Comparison of ENCODE assay signal across 1 cellular context in the genomic region with DNA sequence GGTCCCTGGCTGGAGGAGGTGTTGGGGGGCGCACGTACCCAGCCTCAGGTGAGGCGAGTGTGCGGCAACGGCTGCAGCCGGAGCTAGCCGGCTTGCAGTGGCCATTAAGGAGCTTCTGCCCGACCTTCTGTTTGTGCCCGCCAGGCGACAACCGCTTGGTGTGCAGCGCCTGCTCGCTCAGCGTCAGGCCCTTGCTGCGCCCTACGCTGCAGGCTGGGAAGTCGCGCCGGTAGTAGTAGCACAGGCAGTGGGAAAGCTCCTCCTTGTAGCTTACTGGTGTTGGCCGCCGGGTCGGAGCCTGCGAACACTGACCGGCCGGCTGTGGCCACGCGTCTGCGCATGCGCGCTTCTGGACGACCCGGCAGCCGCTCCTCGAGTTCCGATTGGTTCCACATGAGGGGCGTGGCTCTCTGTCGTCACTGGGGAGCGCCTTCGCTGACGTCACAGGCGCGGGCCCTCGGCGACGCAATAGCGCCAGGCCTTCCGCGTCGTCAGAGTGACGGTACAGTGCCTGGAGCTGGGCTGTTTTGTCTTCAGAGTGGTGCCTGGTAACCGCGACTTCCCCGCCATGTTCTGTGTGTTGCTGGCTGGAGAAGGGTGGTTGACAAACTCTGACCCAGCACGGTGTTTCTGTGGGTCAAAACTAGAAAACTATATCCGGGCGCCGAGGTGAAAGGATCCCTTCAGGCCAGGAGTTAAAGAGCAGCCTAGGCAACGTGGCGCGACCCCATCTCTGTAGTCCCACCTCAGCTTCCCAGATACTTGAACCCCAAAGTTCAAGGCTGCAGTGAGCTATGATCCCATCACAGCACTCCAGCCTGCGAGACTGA.
TF ChIP-seq lines count a peak whose summit lies in the region.

No MANE protein-coding gene starts in this region.

TF ChIP-seq in HepG2, 621 proteins besides CTCF, POLR2A, EP300 and RAD21 (continued from another document and continues in another):
- TF ChIP-seq, protein P1, sequence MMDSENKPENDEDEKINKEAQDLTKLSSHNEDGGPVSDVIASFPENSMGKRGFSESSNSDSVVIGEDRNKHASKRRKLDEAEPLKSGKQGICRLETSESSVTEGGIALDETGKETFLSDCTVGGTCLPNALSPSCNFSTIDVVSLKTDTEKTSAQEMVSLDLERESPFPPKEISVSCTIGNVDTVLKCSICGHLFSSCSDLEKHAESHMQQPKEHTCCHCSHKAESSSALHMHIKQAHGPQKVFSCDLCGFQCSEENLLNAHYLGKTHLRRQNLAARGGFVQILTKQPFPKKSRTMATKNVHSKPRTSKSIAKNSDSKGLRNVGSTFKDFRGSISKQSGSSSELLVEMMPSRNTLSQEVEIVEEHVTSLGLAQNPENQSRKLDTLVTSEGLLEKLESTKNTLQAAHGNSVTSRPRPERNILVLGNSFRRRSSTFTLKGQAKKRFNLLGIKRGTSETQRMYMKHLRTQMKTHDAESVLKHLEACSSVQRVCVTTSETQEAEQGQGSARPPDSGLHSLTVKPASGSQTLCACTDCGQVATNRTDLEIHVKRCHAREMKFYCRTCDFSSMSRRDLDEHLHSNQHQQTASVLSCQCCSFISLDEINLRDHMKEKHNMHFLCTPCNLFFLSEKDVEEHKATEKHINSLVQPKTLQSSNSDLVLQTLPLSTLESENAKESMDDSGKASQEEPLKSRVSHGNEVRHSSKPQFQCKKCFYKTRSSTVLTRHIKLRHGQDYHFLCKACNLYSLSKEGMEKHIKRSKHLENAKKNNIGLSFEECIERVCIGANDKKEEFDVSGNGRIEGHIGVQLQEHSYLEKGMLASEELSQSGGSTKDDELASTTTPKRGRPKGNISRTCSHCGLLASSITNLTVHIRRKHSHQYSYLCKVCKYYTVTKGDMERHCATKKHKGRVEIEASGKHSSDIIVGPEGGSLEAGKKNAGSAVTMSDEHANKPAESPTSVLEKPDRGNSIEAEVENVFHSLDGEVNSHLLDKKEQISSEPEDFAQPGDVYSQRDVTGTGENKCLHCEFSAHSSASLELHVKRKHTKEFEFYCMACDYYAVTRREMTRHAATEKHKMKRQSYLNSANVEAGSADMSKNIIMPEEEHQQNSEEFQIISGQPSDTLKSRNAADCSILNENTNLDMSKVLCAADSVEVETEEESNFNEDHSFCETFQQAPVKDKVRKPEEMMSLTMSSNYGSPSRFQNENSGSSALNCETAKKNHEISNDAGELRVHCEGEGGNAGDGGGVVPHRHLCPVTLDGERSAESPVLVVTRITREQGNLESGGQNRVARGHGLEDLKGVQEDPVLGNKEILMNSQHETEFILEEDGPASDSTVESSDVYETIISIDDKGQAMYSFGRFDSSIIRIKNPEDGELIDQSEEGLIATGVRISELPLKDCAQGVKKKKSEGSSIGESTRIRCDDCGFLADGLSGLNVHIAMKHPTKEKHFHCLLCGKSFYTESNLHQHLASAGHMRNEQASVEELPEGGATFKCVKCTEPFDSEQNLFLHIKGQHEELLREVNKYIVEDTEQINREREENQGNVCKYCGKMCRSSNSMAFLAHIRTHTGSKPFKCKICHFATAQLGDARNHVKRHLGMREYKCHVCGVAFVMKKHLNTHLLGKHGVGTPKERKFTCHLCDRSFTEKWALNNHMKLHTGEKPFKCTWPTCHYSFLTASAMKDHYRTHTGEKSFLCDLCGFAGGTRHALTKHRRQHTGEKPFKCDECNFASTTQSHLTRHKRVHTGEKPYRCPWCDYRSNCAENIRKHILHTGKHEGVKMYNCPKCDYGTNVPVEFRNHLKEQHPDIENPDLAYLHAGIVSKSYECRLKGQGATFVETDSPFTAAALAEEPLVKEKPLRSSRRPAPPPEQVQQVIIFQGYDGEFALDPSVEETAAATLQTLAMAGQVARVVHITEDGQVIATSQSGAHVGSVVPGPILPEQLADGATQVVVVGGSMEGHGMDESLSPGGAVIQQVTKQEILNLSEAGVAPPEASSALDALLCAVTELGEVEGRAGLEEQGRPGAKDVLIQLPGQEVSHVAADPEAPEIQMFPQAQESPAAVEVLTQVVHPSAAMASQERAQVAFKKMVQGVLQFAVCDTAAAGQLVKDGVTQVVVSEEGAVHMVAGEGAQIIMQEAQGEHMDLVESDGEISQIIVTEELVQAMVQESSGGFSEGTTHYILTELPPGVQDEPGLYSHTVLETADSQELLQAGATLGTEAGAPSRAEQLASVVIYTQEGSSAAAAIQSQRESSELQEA (CRISPR knock-in tag; IDR thresholded peaks at IDR 0.05; ENCODE audit: not compliant biosample characterization) = peak; percentile 47
- TF ChIP-seq CHD4 (IDR thresholded peaks at IDR 0.05; ENCODE audit: borderline replicate concordance, low read length) = no peak
- TF ChIP-seq SMAD3 (CRISPR knock-in tag; IDR thresholded peaks at IDR 0.05) = peak; percentile 56; the same call in 1 of the 2 replicates
- no peak for TF ChIP-seq ZNF775 (CRISPR knock-in tag; IDR thresholded peaks at IDR 0.05; ENCODE audit: borderline replicate concordance)
- TF ChIP-seq, protein P2, sequence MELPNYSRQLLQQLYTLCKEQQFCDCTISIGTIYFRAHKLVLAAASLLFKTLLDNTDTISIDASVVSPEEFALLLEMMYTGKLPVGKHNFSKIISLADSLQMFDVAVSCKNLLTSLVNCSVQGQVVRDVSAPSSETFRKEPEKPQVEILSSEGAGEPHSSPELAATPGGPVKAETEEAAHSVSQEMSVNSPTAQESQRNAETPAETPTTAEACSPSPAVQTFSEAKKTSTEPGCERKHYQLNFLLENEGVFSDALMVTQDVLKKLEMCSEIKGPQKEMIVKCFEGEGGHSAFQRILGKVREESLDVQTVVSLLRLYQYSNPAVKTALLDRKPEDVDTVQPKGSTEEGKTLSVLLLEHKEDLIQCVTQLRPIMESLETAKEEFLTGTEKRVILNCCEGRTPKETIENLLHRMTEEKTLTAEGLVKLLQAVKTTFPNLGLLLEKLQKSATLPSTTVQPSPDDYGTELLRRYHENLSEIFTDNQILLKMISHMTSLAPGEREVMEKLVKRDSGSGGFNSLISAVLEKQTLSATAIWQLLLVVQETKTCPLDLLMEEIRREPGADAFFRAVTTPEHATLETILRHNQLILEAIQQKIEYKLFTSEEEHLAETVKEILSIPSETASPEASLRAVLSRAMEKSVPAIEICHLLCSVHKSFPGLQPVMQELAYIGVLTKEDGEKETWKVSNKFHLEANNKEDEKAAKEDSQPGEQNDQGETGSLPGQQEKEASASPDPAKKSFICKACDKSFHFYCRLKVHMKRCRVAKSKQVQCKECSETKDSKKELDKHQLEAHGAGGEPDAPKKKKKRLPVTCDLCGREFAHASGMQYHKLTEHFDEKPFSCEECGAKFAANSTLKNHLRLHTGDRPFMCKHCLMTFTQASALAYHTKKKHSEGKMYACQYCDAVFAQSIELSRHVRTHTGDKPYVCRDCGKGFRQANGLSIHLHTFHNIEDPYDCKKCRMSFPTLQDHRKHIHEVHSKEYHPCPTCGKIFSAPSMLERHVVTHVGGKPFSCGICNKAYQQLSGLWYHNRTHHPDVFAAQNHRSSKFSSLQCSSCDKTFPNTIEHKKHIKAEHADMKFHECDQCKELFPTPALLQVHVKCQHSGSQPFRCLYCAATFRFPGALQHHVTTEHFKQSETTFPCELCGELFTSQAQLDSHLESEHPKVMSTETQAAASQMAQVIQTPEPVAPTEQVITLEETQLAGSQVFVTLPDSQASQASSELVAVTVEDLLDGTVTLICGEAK (IDR thresholded peaks at IDR 0.05) = no peak
- TF ChIP-seq, protein P2 (CRISPR knock-in tag; IDR thresholded peaks at IDR 0.05) = peak; percentile 57; the same call in 1 of the 2 replicates
- peak; percentile 94 for TF ChIP-seq THAP11 (CRISPR knock-in tag; IDR thresholded peaks at IDR 0.05)
- TF ChIP-seq KDM6A (CRISPR knock-in tag; IDR thresholded peaks at IDR 0.05; ENCODE audit: low read depth) = no peak
- TF ChIP-seq ZNF234 (CRISPR knock-in tag; conservative IDR thresholded peaks at IDR 0.05) = no peak
- TF ChIP-seq ZNF264 (CRISPR knock-in tag; IDR thresholded peaks at IDR 0.05) = peak; percentile 68; the same call in 1 of the 2 replicates
- peak; percentile 17; the same call in 1 of the 2 replicates for TF ChIP-seq BCL6 (CRISPR knock-in tag; IDR thresholded peaks at IDR 0.05)
- 0 out of 2 replicates have a peak, but pooled peaks have one; percentile 29 for TF ChIP-seq ZNF746 (CRISPR knock-in tag; IDR thresholded peaks at IDR 0.05)
- TF ChIP-seq, protein P3, sequence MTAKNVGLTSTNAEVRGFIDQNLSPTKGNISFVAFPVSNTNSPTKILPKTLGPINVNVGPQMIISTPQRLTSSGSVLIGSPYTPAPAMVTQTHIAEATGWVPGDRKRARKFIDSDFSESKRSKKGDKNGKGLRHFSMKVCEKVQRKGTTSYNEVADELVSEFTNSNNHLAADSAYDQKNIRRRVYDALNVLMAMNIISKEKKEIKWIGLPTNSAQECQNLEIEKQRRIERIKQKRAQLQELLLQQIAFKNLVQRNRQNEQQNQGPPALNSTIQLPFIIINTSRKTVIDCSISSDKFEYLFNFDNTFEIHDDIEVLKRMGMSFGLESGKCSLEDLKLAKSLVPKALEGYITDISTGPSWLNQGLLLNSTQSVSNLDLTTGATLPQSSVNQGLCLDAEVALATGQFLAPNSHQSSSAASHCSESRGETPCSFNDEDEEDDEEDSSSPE (CRISPR knock-in tag; IDR thresholded peaks at IDR 0.05) = peak; percentile 76; the same call in 1 of the 2 replicates
- TF ChIP-seq, protein P4, sequence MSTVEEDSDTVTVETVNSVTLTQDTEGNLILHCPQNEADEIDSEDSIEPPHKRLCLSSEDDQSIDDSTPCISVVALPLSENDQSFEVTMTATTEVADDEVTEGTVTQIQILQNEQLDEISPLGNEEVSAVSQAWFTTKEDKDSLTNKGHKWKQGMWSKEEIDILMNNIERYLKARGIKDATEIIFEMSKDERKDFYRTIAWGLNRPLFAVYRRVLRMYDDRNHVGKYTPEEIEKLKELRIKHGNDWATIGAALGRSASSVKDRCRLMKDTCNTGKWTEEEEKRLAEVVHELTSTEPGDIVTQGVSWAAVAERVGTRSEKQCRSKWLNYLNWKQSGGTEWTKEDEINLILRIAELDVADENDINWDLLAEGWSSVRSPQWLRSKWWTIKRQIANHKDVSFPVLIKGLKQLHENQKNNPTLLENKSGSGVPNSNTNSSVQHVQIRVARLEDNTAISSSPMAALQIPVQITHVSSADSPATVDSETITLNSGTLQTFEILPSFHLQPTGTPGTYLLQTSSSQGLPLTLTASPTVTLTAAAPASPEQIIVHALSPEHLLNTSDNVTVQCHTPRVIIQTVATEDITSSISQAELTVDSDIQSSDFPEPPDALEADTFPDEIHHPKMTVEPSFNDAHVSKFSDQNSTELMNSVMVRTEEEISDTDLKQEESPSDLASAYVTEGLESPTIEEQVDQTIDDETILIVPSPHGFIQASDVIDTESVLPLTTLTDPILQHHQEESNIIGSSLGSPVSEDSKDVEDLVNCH (CRISPR knock-in tag; IDR thresholded peaks at IDR 0.05) = no peak
- TF ChIP-seq, protein P5, sequence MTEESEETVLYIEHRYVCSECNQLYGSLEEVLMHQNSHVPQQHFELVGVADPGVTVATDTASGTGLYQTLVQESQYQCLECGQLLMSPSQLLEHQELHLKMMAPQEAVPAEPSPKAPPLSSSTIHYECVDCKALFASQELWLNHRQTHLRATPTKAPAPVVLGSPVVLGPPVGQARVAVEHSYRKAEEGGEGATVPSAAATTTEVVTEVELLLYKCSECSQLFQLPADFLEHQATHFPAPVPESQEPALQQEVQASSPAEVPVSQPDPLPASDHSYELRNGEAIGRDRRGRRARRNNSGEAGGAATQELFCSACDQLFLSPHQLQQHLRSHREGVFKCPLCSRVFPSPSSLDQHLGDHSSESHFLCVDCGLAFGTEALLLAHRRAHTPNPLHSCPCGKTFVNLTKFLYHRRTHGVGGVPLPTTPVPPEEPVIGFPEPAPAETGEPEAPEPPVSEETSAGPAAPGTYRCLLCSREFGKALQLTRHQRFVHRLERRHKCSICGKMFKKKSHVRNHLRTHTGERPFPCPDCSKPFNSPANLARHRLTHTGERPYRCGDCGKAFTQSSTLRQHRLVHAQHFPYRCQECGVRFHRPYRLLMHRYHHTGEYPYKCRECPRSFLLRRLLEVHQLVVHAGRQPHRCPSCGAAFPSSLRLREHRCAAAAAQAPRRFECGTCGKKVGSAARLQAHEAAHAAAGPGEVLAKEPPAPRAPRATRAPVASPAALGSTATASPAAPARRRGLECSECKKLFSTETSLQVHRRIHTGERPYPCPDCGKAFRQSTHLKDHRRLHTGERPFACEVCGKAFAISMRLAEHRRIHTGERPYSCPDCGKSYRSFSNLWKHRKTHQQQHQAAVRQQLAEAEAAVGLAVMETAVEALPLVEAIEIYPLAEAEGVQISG (CRISPR knock-in tag; IDR thresholded peaks at IDR 0.05) = peak; percentile 92
- no peak for TF ChIP-seq CBX2 (IDR thresholded peaks at IDR 0.05; ENCODE audit: low read depth, low read length)
- TF ChIP-seq CBX2 (CRISPR knock-in tag; IDR thresholded peaks at IDR 0.05; ENCODE audit: low read depth) = no peak
- TF ChIP-seq, protein P6, sequence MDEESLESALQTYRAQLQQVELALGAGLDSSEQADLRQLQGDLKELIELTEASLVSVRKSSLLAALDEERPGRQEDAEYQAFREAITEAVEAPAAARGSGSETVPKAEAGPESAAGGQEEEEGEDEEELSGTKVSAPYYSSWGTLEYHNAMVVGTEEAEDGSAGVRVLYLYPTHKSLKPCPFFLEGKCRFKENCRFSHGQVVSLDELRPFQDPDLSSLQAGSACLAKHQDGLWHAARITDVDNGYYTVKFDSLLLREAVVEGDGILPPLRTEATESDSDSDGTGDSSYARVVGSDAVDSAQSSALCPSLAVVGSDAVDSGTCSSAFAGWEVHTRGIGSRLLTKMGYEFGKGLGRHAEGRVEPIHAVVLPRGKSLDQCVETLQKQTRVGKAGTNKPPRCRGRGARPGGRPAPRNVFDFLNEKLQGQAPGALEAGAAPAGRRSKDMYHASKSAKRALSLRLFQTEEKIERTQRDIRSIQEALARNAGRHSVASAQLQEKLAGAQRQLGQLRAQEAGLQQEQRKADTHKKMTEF (CRISPR knock-in tag; IDR thresholded peaks at IDR 0.05) = peak; percentile 83
- no peak for TF ChIP-seq RNF2 (conservative IDR thresholded peaks at IDR 0.05; ENCODE audit: low read depth)
- TF ChIP-seq KLF16 (CRISPR knock-in tag; IDR thresholded peaks at IDR 0.05) = 0 out of 4 replicates have a peak, but pooled peaks of 1 of the 2 experiments have one; percentile 63
